In genomic region chr17:39915559-39915958, GRCh38 we compare ENCODE assay signal across 14 cellular contexts. TPM values are rescaled to one million over a fixed set of nuclear protein-coding genes. Genes with fewer than 3 reads are reported as not detected.
DNase-seq lines count a peak whose midpoint lies in the region; ATAC-seq and TF ChIP-seq lines count a peak whose summit lies in the region.
"Had no signal": no experiment of that assay in that cellular context is flagged by ENCODE, and none has a peak within 500 bp of the region (broad histone marks: within the 10 kb centered on the region; RNA-seq: fewer than 3 reads in every experiment).

No MANE protein-coding gene starts in this region.

- H3K9me3 Mint-ChIP-seq in Calu3 (ENCODE audit: low read depth, unreplicated experiment) (no peaks in the 10 kb centered on the region), CD14-positive monocyte (no peaks in the 10 kb centered on the region)
- no peaks in the 10 kb centered on the region for H3K9me3 Mint-ChIP-seq in activated naive CD8-positive, alpha-beta T cell treated with anti-CD3 and anti-CD28 coated beads for 36 hours
- H3K9me3 Mint-ChIP-seq in stimulated activated effector memory CD8-positive, alpha-beta T cell treated with anti-CD3 and anti-CD28 coated beads, Interleukin-12 subunit alpha, Interleukin-12 subunit beta, amount 100 ng/mL, for 72 hours = no peaks in the 10 kb centered on the region
- H3K9me3 Mint-ChIP-seq: CD4-positive, alpha-beta T cell had no signal

- BruUV-seq in Calu3 (replicated peaks; lab: Mats Ljungman, UMichigan) = no TSS peak

- TF ChIP-seq CTCF in Calu3 (IDR thresholded peaks at IDR 0.05; ENCODE audit: unreplicated experiment) (no peak), GM13976 (IDR thresholded peaks at IDR 0.05; ENCODE audit: borderline replicate concordance, control extremely low read depth, extremely low read depth, insufficient read depth, missing control alignments) (no peak), CD14-positive monocyte (IDR thresholded peaks at IDR 0.05) (no peak)

- H3K4me1 Mint-ChIP-seq in Calu3 (ENCODE audit: low read depth, unreplicated experiment) = peaks cover 24% of the 10 kb centered on the region
- H3K4me1 Mint-ChIP-seq in activated naive CD8-positive, alpha-beta T cell treated with anti-CD3 and anti-CD28 coated beads for 36 hours = peaks cover 32% of the 10 kb centered on the region
- peaks cover 45% of the 10 kb centered on the region for H3K4me1 Mint-ChIP-seq in stimulated activated effector memory CD8-positive, alpha-beta T cell treated with anti-CD3 and anti-CD28 coated beads, Interleukin-12 subunit alpha, Interleukin-12 subunit beta, amount 100 ng/mL, for 72 hours
- no peaks in the 10 kb centered on the region for H3K4me1 Mint-ChIP-seq in CD14-positive monocyte

- in situ Hi-C loops in GM13976 (cut with MboI; ENCODE audit: low sequenced_read_pairs, unreplicated experiment) = no loop called here

- H3K27ac Mint-ChIP-seq in Calu3 (ENCODE audit: unreplicated experiment) = no peak overlapping the region
- H3K27ac Mint-ChIP-seq in activated naive CD8-positive, alpha-beta T cell treated with anti-CD3 and anti-CD28 coated beads for 36 hours = peak overlapping the region; percentile 34
- H3K27ac Mint-ChIP-seq in stimulated activated effector memory CD8-positive, alpha-beta T cell treated with anti-CD3 and anti-CD28 coated beads, Interleukin-12 subunit alpha, Interleukin-12 subunit beta, amount 100 ng/mL, for 72 hours = peak overlapping the region; percentile 65
- H3K27ac Mint-ChIP-seq in CD14-positive monocyte = no peak overlapping the region
- H3K27ac Mint-ChIP-seq: CD4-positive, alpha-beta T cell had no signal

- DNase-seq in Calu3 (peak; percentile 62), GM13976 (ENCODE audit: low spot score) (peak; percentile 40), dedifferentiated amniotic fluid mesenchymal stem cell (ENCODE audit: extremely low spot score) (no peak), CD14-positive monocyte (ENCODE audit: low spot score) (no peak)
- DNase-seq in activated naive CD8-positive, alpha-beta T cell treated with anti-CD3 and anti-CD28 coated beads for 36 hours = no peak
- DNase-seq in stimulated activated effector memory CD8-positive, alpha-beta T cell treated with anti-CD3 and anti-CD28 coated beads, Interleukin-12 subunit alpha, Interleukin-12 subunit beta, amount 100 ng/mL, for 72 hours (ENCODE audit: low spot score in 2 of 2) = no peak
- DNase-seq in activated CD4-positive, alpha-beta T cell treated with anti-CD3 and anti-CD28 coated beads for 48 hours = no peak
- DNase-seq: CD4-positive, alpha-beta T cell; GF-D8; NCI-H1436 treated with DMSO at 0.1 percent for 48 hours; NCI-H2081; NCI-H524; SIG-M5 had no signal

- CTCF ChIA-PET in Calu3 (lab: Charles Lee) = interaction anchor here (0.5 to 109.6 kb wide), 51 partner anchors 0 to 845 kb away, joined by 3 to 8195 read pairs (median 6); partner anchors contain the start of genes CSF3, ERBB2, GRB7 and GSDMA

- peak; percentile 88 for ATAC-seq in stimulated activated effector memory CD8-positive, alpha-beta T cell treated with anti-CD3 and anti-CD28 coated beads, Interleukin-12 subunit alpha, Interleukin-12 subunit beta, amount 100 ng/mL, for 72 hours

- H3K36me3 Mint-ChIP-seq in Calu3 (ENCODE audit: insufficient read depth, unreplicated experiment) = peaks cover 24% of the 10 kb centered on the region
- peaks cover 37% of the 10 kb centered on the region for H3K36me3 Mint-ChIP-seq in activated naive CD8-positive, alpha-beta T cell treated with anti-CD3 and anti-CD28 coated beads for 36 hours
- H3K36me3 Mint-ChIP-seq in stimulated activated effector memory CD8-positive, alpha-beta T cell treated with anti-CD3 and anti-CD28 coated beads, Interleukin-12 subunit alpha, Interleukin-12 subunit beta, amount 100 ng/mL, for 72 hours = peaks cover 81% of the 10 kb centered on the region
- peaks cover 15 to 24% of the 10 kb centered on the region in 2 donors for H3K36me3 Mint-ChIP-seq in CD14-positive monocyte

- H3K4me3 Mint-ChIP-seq in Calu3 (ENCODE audit: low read depth, unreplicated experiment) (no peak overlapping the region), CD14-positive monocyte (no peak overlapping the region)
- H3K4me3 Mint-ChIP-seq in activated naive CD8-positive, alpha-beta T cell treated with anti-CD3 and anti-CD28 coated beads for 36 hours = no peak overlapping the region
- H3K4me3 Mint-ChIP-seq in stimulated activated effector memory CD8-positive, alpha-beta T cell treated with anti-CD3 and anti-CD28 coated beads, Interleukin-12 subunit alpha, Interleukin-12 subunit beta, amount 100 ng/mL, for 72 hours = peak overlapping the region; percentile 14
- H3K4me3 Mint-ChIP-seq: CD4-positive, alpha-beta T cell had no signal

- intact Hi-C loops in Calu3 (cut with micrococcal nuclease; ENCODE audit: unreplicated experiment) (no loop called here), CD14-positive monocyte (cut with micrococcal nuclease) (no loop called here)

- H3K27me3 Mint-ChIP-seq in Calu3 (ENCODE audit: unreplicated experiment) = no peaks in the 10 kb centered on the region
- H3K27me3 Mint-ChIP-seq in activated naive CD8-positive, alpha-beta T cell treated with anti-CD3 and anti-CD28 coated beads for 36 hours = no peaks in the 10 kb centered on the region
- peaks cover 0 to 5% (median 0%) of the 10 kb centered on the region in 3 donors for H3K27me3 Mint-ChIP-seq in CD14-positive monocyte (ENCODE audit: low read depth in 3 of 3)
- H3K27me3 Mint-ChIP-seq: CD4-positive, alpha-beta T cell had no signal

RNA-seq across cellular contexts. Expression of gene GSDMB, which starts 2.9 kb away (rescaled TPM):
- total RNA-seq in Calu3 (2022) = 711 and 1,257 TPM in 2 replicates
- 1 to 10 TPM; 7.6 to 8.7 TPM for total RNA-seq in activated naive CD8-positive, alpha-beta T cell treated with anti-CD3 and anti-CD28 coated beads for 36 hours
- polyA plus RNA-seq in CD14-positive monocyte = not detected

RNA-seq across cellular contexts. Expression of gene ORMDL3, which starts 11.8 kb away (rescaled TPM):
- total RNA-seq in Calu3 (2022) = 1,738 and 1,968 TPM in 2 replicates
- total RNA-seq in activated naive CD8-positive, alpha-beta T cell treated with anti-CD3 and anti-CD28 coated beads for 36 hours = 10 to 100 TPM; 59.1 to 62.3 TPM
- 10 to 100 TPM in 1 of 2 donors, 1 to 10 TPM in 1; 9.4 to 11.8 TPM for polyA plus RNA-seq in CD14-positive monocyte

RNA-seq across cellular contexts. Expression of gene LRRC3C, which starts 12.0 kb away (rescaled TPM):
- total RNA-seq in Calu3 (2022) = not detected in 2 replicates
- not detected for total RNA-seq in activated naive CD8-positive, alpha-beta T cell treated with anti-CD3 and anti-CD28 coated beads for 36 hours
- not detected for polyA plus RNA-seq in CD14-positive monocyte
- total RNA-seq: CD4-positive, alpha-beta T cell; HT1080 had no signal

RNA-seq across cellular contexts. Expression of gene GSDMA, which starts 47.2 kb away (rescaled TPM):
- 0.33 and 1.9 TPM in 2 replicates for total RNA-seq in Calu3 (2022)
- total RNA-seq in activated naive CD8-positive, alpha-beta T cell treated with anti-CD3 and anti-CD28 coated beads for 36 hours = under 1 TPM; 0.14 to 0.16 TPM
- not detected for polyA plus RNA-seq in CD14-positive monocyte
- total RNA-seq: HT1080 had no signal

RNA-seq across cellular contexts. Expression of gene ZPBP2, which starts 47.6 kb away (rescaled TPM):
- total RNA-seq in Calu3 (2022) = not detected in 2 replicates
- not detected for total RNA-seq in activated naive CD8-positive, alpha-beta T cell treated with anti-CD3 and anti-CD28 coated beads for 36 hours
- not detected for polyA plus RNA-seq in CD14-positive monocyte
- total RNA-seq: CD4-positive, alpha-beta T cell; HT1080 had no signal

Comparison
In these comparisons a context has a peak if more than half of its experiments do, and no peak if none do; other contexts are left out.
1. DNase-seq: peak in Calu3 (single experiment) and GM13976 (single experiment); none in activated naive CD8-positive, alpha-beta T cell treated with anti-CD3 and anti-CD28 coated beads for 36 hours (single experiment), stimulated activated effector memory CD8-positive, alpha-beta T cell treated with anti-CD3 and anti-CD28 coated beads, Interleukin-12 subunit alpha, Interleukin-12 subunit beta, amount 100 ng/mL, for 72 hours (0 of 2), activated CD4-positive, alpha-beta T cell treated with anti-CD3 and anti-CD28 coated beads for 48 hours (single experiment), dedifferentiated amniotic fluid mesenchymal stem cell (single experiment) and CD14-positive monocyte (single experiment).
2. H3K27ac Mint-ChIP-seq: peak in activated naive CD8-positive, alpha-beta T cell treated with anti-CD3 and anti-CD28 coated beads for 36 hours (single experiment) and stimulated activated effector memory CD8-positive, alpha-beta T cell treated with anti-CD3 and anti-CD28 coated beads, Interleukin-12 subunit alpha, Interleukin-12 subunit beta, amount 100 ng/mL, for 72 hours (single experiment); none in Calu3 (single experiment) and CD14-positive monocyte (0 of 7).
3. RNA of gene GSDMB, which starts 2.9 kb away (total RNA-seq): 711 to 1,257 TPM in Calu3; 7.6 to 8.7 TPM in activated naive CD8-positive, alpha-beta T cell treated with anti-CD3 and anti-CD28 coated beads for 36 hours; every median in the first group is over 10 times any median in the second.
4. RNA of gene ORMDL3, which starts 11.8 kb away (total RNA-seq): 1,738 to 1,968 TPM in Calu3; 59.1 to 62.3 TPM in activated naive CD8-positive, alpha-beta T cell treated with anti-CD3 and anti-CD28 coated beads for 36 hours; every median in the first group is over 10 times any median in the second.